ENCODE assay signal across 8 cellular contexts in the genomic region with DNA sequence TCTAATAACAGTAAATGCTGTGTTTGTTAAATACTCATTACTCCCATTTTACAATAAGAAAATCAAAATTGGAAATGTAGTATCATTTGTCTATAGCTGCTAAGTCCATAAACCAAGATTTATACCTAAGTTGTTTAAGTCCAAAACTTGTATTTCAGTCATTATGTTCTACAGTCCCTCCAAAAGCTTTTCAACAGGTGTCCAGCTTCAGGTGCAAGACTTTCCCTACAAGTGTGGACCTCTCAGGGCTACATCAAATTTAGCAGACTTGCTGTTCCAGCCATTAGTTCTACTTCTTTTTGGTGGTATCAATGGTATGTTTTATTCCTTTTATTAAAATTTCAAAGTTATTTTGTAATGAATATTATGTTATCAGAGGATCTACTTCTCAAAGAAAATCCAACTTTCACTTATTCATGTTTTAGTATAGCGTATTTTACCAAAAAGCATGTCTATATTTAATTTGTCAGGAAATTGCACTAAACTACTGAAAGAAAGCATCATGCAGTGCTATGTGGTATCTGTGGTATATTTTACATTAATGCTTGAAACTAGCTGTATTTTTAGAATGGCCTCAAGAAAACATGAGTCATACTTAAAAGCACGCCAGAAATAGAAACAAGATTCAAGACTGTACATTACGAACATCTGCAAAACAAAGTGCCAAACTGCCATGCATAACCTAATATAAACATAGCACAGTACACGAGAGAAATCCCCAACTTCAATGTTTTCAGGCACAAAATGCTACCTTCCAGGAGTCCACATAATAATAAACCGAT. TPM values are rescaled to one million over a fixed set of nuclear protein-coding genes. Genes with fewer than 3 reads are reported as not detected.
DNase-seq lines count a peak whose midpoint lies in the region; ATAC-seq and TF ChIP-seq lines count a peak whose summit lies in the region.

No MANE protein-coding gene starts in this region.

- peak overlapping the region; percentile 76 for H3K4me3 Mint-ChIP-seq in activated naive CD8-positive, alpha-beta T cell treated with anti-CD3 and anti-CD28 coated beads for 36 hours
- no peak overlapping the region for H3K4me3 Mint-ChIP-seq in mesothelial cell of epicardium

- H3K27ac ChIP-seq in left lung, result no peak overlapping the region

- H3K4me3 ChIP-seq in left lung, result no peak overlapping the region

- ATAC-seq in GM21423 (IDR thresholded peaks at IDR 0.05; ENCODE audit: unreplicated experiment) (peak; percentile 92), HG03575 (IDR thresholded peaks at IDR 0.05; ENCODE audit: extremely low read depth, insufficient number of reproducible peaks, low FRiP score, unreplicated experiment) (peak; percentile 69), left lung (peak; percentile 62)

- intact Hi-C loops in left lung (cut with DNase I), result no loop called here

- no peaks in the 10 kb centered on the region for H3K9me3 ChIP-seq in left lung

- peaks cover 9% of the 10 kb centered on the region for H3K9me3 Mint-ChIP-seq in activated naive CD8-positive, alpha-beta T cell treated with anti-CD3 and anti-CD28 coated beads for 36 hours
- H3K9me3 Mint-ChIP-seq in mesothelial cell of epicardium, result no peaks in the 10 kb centered on the region

- H3K36me3 ChIP-seq in left lung, result no peaks in the 10 kb centered on the region

- peak; percentile 61 for DNase-seq in GM03348 (ENCODE audit: low spot score)
- DNase-seq in activated naive CD8-positive, alpha-beta T cell treated with anti-CD3 and anti-CD28 coated beads for 36 hours, result no peak
- no peak for DNase-seq in left lung
- no peak for DNase-seq in mesothelial cell of epicardium (ENCODE audit: low spot score in 2 of 2, unreplicated experiment in 2 of 2)
- no peak for DNase-seq in HPDE6-E6E7 (ENCODE audit: extremely low spot score)
- DNase-seq in NCI-H2196 treated with DMSO at 0.1 percent for 48 hours (lab: John Stamatoyannopoulos, UW; ENCODE audit: unreplicated experiment), result no peak

- TF ChIP-seq CTCF in left lung (IDR thresholded peaks at IDR 0.05) (no peak), mesothelial cell of epicardium (IDR thresholded peaks at IDR 0.05; ENCODE audit: unreplicated experiment) (no peak)

- peaks cover 29% of the 10 kb centered on the region for H3K36me3 Mint-ChIP-seq in activated naive CD8-positive, alpha-beta T cell treated with anti-CD3 and anti-CD28 coated beads for 36 hours
- H3K36me3 Mint-ChIP-seq in mesothelial cell of epicardium, result peaks cover 5% of the 10 kb centered on the region

- H3K27ac Mint-ChIP-seq in activated naive CD8-positive, alpha-beta T cell treated with anti-CD3 and anti-CD28 coated beads for 36 hours, result peak overlapping the region; percentile 97
- H3K27ac Mint-ChIP-seq in mesothelial cell of epicardium, result no peak overlapping the region

- no peaks in the 10 kb centered on the region for H3K27me3 Mint-ChIP-seq in activated naive CD8-positive, alpha-beta T cell treated with anti-CD3 and anti-CD28 coated beads for 36 hours
- no peaks in the 10 kb centered on the region for H3K27me3 Mint-ChIP-seq in mesothelial cell of epicardium (ENCODE audit: low read depth)

- no peaks in the 10 kb centered on the region for H3K27me3 ChIP-seq in left lung

- peaks cover 66% of the 10 kb centered on the region for H3K4me1 Mint-ChIP-seq in activated naive CD8-positive, alpha-beta T cell treated with anti-CD3 and anti-CD28 coated beads for 36 hours
- H3K4me1 Mint-ChIP-seq in mesothelial cell of epicardium, result peaks cover 21% of the 10 kb centered on the region

- peaks cover 0 to 9% of the 10 kb centered on the region in 2 donors for H3K4me1 ChIP-seq in left lung

RNA-seq across cellular contexts. Expression of a gene that starts 44.5 kb away (rescaled TPM):
- 10 to 100 TPM; 22.6 to 23.1 TPM for total RNA-seq in activated naive CD8-positive, alpha-beta T cell treated with anti-CD3 and anti-CD28 coated beads for 36 hours
- total RNA-seq in left lung, result 10 to 100 TPM; 18.5 to 24.4 TPM
- total RNA-seq in mesothelial cell of epicardium, result 19.5 to 20.8 TPM (median 20.0 TPM) in 3 replicates
